In genomic region chr14:61531741-61532505, GRCh38 we compare ENCODE assay signal across 13 cellular contexts.
DNase-seq lines count a peak whose midpoint lies in the region; ATAC-seq and TF ChIP-seq lines count a peak whose summit lies in the region.
"Had no signal": no experiment of that assay in that cellular context is flagged by ENCODE, and none has a peak within 500 bp of the region (broad histone marks: within the 10 kb centered on the region; RNA-seq: fewer than 3 reads in every experiment).

No MANE protein-coding gene starts in this region.

- peaks cover 97% of the 10 kb centered on the region for H3K36me3 Mint-ChIP-seq in activated T-cell treated with anti-CD3 and anti-CD28 coated beads, Interleukin-2, amount 50 U/mL, for 24 hours (ENCODE audit: low read depth)
- peaks cover 98% of the 10 kb centered on the region for H3K36me3 Mint-ChIP-seq in stimulated activated effector memory CD8-positive, alpha-beta T cell treated with anti-CD3 and anti-CD28 coated beads, Interleukin-12 subunit alpha, Interleukin-12 subunit beta, amount 100 ng/mL, for 72 hours

- no peaks in the 10 kb centered on the region for H3K9me3 Mint-ChIP-seq in activated T-cell treated with anti-CD3 and anti-CD28 coated beads, Interleukin-2, amount 50 U/mL, for 24 hours
- no peaks in the 10 kb centered on the region for H3K9me3 Mint-ChIP-seq in stimulated activated effector memory CD8-positive, alpha-beta T cell treated with anti-CD3 and anti-CD28 coated beads, Interleukin-12 subunit alpha, Interleukin-12 subunit beta, amount 100 ng/mL, for 72 hours
- H3K9me3 Mint-ChIP-seq: activated B cell treated with CpG ODN at 0.5 μM for 24 hours had no signal

- no peak overlapping the region for H3K4me3 Mint-ChIP-seq in activated T-cell treated with anti-CD3 and anti-CD28 coated beads, Interleukin-2, amount 50 U/mL, for 24 hours
- no peak overlapping the region for H3K4me3 Mint-ChIP-seq in stimulated activated effector memory CD8-positive, alpha-beta T cell treated with anti-CD3 and anti-CD28 coated beads, Interleukin-12 subunit alpha, Interleukin-12 subunit beta, amount 100 ng/mL, for 72 hours
- H3K4me3 Mint-ChIP-seq: activated B cell treated with CpG ODN at 0.5 μM for 24 hours had no signal

- no peak for TF ChIP-seq CTCF in VCaP (conservative IDR thresholded peaks at IDR 0.05)

- DNase-seq in activated T-cell treated with anti-CD3 and anti-CD28 coated beads, Interleukin-2, amount 50 U/mL, for 24 hours = no peak
- no peak for DNase-seq in activated T-cell treated with anti-CD3 and anti-CD28 coated beads, Interleukin-2, amount 50 U/mL, for 1 hour
- DNase-seq in left colon (no peak), T-helper 2 cell (no peak), superior temporal gyrus (ENCODE audit: extremely low spot score) (no peak), SIG-M5 (lab: John Stamatoyannopoulos, UW) (no peak)
- no peak for DNase-seq in stimulated activated effector memory CD8-positive, alpha-beta T cell treated with anti-CD3 and anti-CD28 coated beads, Interleukin-12 subunit alpha, Interleukin-12 subunit beta, amount 100 ng/mL, for 72 hours (ENCODE audit: low spot score in 2 of 2)
- DNase-seq: ACHN; activated B cell treated with CpG ODN at 0.5 μM for 24 hours; NCI-H187; stimulated activated CD4-positive, alpha-beta T cell treated with anti-CD3 and anti-CD28 coated beads, Interleukin-4, amount 100 ng/mL, for 1 hour had no signal

- H3K27ac Mint-ChIP-seq in activated T-cell treated with anti-CD3 and anti-CD28 coated beads, Interleukin-2, amount 50 U/mL, for 24 hours = peak overlapping the region; percentile 93
- peak overlapping the region; percentile 74 for H3K27ac Mint-ChIP-seq in stimulated activated effector memory CD8-positive, alpha-beta T cell treated with anti-CD3 and anti-CD28 coated beads, Interleukin-12 subunit alpha, Interleukin-12 subunit beta, amount 100 ng/mL, for 72 hours
- H3K27ac Mint-ChIP-seq: activated B cell treated with CpG ODN at 0.5 μM for 24 hours had no signal

- no peaks in the 10 kb centered on the region for H3K27me3 Mint-ChIP-seq in activated T-cell treated with anti-CD3 and anti-CD28 coated beads, Interleukin-2, amount 50 U/mL, for 24 hours
- H3K27me3 Mint-ChIP-seq: activated B cell treated with CpG ODN at 0.5 μM for 24 hours had no signal

- peak overlapping the region; percentile 82 for H3K27ac ChIP-seq in VCaP
- H3K27ac ChIP-seq: right lobe of liver had no signal

- H3K4me1 Mint-ChIP-seq in activated T-cell treated with anti-CD3 and anti-CD28 coated beads, Interleukin-2, amount 50 U/mL, for 24 hours (ENCODE audit: low read depth) = peaks cover 94% of the 10 kb centered on the region
- peaks cover 91% of the 10 kb centered on the region for H3K4me1 Mint-ChIP-seq in stimulated activated effector memory CD8-positive, alpha-beta T cell treated with anti-CD3 and anti-CD28 coated beads, Interleukin-12 subunit alpha, Interleukin-12 subunit beta, amount 100 ng/mL, for 72 hours

- intact Hi-C loops in left colon (cut with DNase I, micrococcal nuclease) = no loop called here

- peak; percentile 64 for ATAC-seq in left colon
- no peak for ATAC-seq in stimulated activated effector memory CD8-positive, alpha-beta T cell treated with anti-CD3 and anti-CD28 coated beads, Interleukin-12 subunit alpha, Interleukin-12 subunit beta, amount 100 ng/mL, for 72 hours
